In genomic region chr2:225184948-225185347, GRCh38 we compare ENCODE assay signal across 25 cellular contexts.
"Had no signal": no experiment of that assay in that cellular context is flagged by ENCODE, and none has a peak within 500 bp of the region (broad histone marks: within the 10 kb centered on the region; RNA-seq: fewer than 3 reads in every experiment).

No MANE protein-coding gene starts in this region.

- H3K27me3 ChIP-seq: colonic mucosa, esophagus muscularis mucosa, esophagus squamous epithelium, foreskin keratinocyte, gastrocnemius medialis, gastroesophageal sphincter had no signal

- H3K9me3 ChIP-seq: colonic mucosa, esophagus muscularis mucosa, esophagus squamous epithelium, gastrocnemius medialis, gastroesophageal sphincter, heart left ventricle, heart right ventricle had no signal

- H3K4me1 Mint-ChIP-seq: endodermal cell had no signal

- H3K27ac ChIP-seq: colonic mucosa, coronary artery, dorsolateral prefrontal cortex, epithelial cell of prostate, esophagus muscularis mucosa, esophagus squamous epithelium, foreskin keratinocyte, gastrocnemius medialis, gastroesophageal sphincter, heart left ventricle, heart right ventricle had no signal

- H3K9me3 Mint-ChIP-seq: dendritic cell treated with granulocyte-macrophage colony-stimulating factor and Interleukin-4, amounts not matched to agents 40 ng/mL and 50 ng/mL, for 4 days; effector memory CD8-positive, alpha-beta T cell; endodermal cell had no signal

- H3K27me3 Mint-ChIP-seq: dendritic cell treated with granulocyte-macrophage colony-stimulating factor and Interleukin-4, amounts not matched to agents 40 ng/mL and 50 ng/mL, for 4 days had no signal

- H3K4me3 Mint-ChIP-seq: dendritic cell treated with granulocyte-macrophage colony-stimulating factor and Interleukin-4, amounts not matched to agents 40 ng/mL and 50 ng/mL, for 4 days; effector memory CD8-positive, alpha-beta T cell; endodermal cell had no signal

- ATAC-seq: effector memory CD8-positive, alpha-beta T cell; esophagus mucosa; foreskin keratinocyte; gastrocnemius medialis; gastroesophageal sphincter; heart left ventricle; heart right ventricle had no signal

- DNase-seq: colonic mucosa; cortex of kidney; dermis blood vessel endothelial cell; dorsolateral prefrontal cortex; effector CD4-positive, alpha-beta T cell; effector CD8-positive, alpha-beta T cell; effector memory CD4-positive, alpha-beta T cell; effector memory CD8-positive, alpha-beta T cell; endodermal cell; erythroblast; esophagus squamous epithelium; foreskin fibroblast; foreskin keratinocyte; foreskin melanocyte; gastrocnemius medialis; glutamatergic neuron; head of caudate nucleus; heart left ventricle; heart right ventricle had no signal

- H3K4me1 ChIP-seq: colonic mucosa, esophagus muscularis mucosa, esophagus squamous epithelium, foreskin keratinocyte, gastrocnemius medialis, gastroesophageal sphincter, heart left ventricle, heart right ventricle had no signal

- H3K36me3 ChIP-seq: colonic mucosa, esophagus muscularis mucosa, esophagus squamous epithelium, gastrocnemius medialis, gastroesophageal sphincter, heart left ventricle, heart right ventricle had no signal

- H3K27ac Mint-ChIP-seq: dendritic cell treated with granulocyte-macrophage colony-stimulating factor and Interleukin-4, amounts not matched to agents 40 ng/mL and 50 ng/mL, for 4 days; effector memory CD8-positive, alpha-beta T cell; endodermal cell had no signal

- H3K4me3 ChIP-seq: colonic mucosa, coronary artery, dorsolateral prefrontal cortex, esophagus muscularis mucosa, esophagus squamous epithelium, gastrocnemius medialis, gastroesophageal sphincter, heart left ventricle, heart right ventricle had no signal
